Comparison of ENCODE assay signal across 15 cellular contexts in the genomic region with DNA sequence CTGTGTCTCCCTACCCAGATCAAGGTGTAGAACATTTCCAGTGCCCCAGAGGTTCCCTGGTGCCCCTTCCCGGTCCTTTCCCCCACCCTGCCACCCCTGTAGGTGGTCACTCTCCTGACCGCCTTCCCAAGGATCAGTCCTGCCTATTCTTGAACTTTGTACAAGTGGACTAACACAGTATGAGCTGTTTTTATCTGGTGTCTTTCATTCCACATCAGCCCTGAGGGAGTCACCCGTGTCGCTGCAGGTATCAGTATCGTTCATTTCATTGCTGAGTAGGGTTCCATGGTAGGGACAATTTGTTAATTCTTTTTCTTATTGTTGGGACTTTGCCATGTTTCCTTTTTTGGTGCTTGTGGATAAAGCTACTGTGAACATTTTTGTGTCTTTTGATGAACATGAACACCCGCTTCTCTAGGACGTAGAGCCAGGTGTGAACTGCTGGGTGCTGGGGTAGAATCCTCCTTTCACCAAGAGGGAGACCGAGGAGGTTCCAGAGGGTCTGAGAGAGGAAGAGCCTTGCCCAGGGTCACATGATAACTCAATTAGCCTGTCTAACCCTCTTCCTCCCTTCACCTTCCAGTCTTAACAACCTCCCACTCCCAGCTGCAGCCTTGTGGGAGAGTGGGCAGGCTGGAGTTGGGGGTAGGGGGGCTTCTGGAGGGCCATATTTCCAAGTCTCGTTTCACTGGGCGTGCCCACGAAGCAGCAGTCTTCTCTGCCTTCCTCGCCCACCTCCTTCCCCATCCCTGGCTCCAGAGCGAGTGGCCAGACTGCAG. TPM values are rescaled to one million over a fixed set of nuclear protein-coding genes. Genes with fewer than 3 reads are reported as not detected.
DNase-seq lines count a peak whose midpoint lies in the region; ATAC-seq and TF ChIP-seq lines count a peak whose summit lies in the region.
"Had no signal": no experiment of that assay in that cellular context is flagged by ENCODE, and none has a peak within 500 bp of the region (broad histone marks: within the 10 kb centered on the region; RNA-seq: fewer than 3 reads in every experiment).

No MANE protein-coding gene starts in this region.

- DNase-seq in H9 (no peak), OCI-LY7 (ENCODE audit: low spot score) (no peak), endothelial cell (ENCODE audit: low spot score) (no peak), upper lobe of left lung (no peak), thyroid gland (no peak), PC-3 (no peak), EL (no peak)
- DNase-seq: Caco-2; CD4-positive, CD25-positive, alpha-beta regulatory T cell; HCEC 1CT; NCI-H1436 treated with DMSO at 0.1 percent for 48 hours; NCI-H2081; NCI-H524; Peyer's patch had no signal

- BruUV-seq in OCI-LY7 (replicated peaks; lab: Mats Ljungman, UMichigan) = no TSS peak
- BruUV-seq in PC-3 (replicated peaks; lab: Mats Ljungman, UMichigan) = no TSS peak

- H3K23ac ChIP-seq in H9 (ENCODE audit: insufficient read length, low read depth, low read length) = no peak overlapping the region

- no peaks in the 10 kb centered on the region for H3K9me3 ChIP-seq in H9 (ENCODE audit: control insufficient read depth, low read depth, low read length)
- H3K9me3 ChIP-seq in OCI-LY7 (ENCODE audit: low read length) = no peaks in the 10 kb centered on the region
- no peaks in the 10 kb centered on the region for H3K9me3 ChIP-seq in upper lobe of left lung
- no peaks in the 10 kb centered on the region for H3K9me3 ChIP-seq in thyroid gland
- no peaks in the 10 kb centered on the region for H3K9me3 ChIP-seq in PC-3 (ENCODE audit: low read length)
- H3K9me3 ChIP-seq: Caco-2, Peyer's patch had no signal

- peak overlapping the region; percentile 65 to 84 (median 82); a peak in 4 of 7 replicates for H3K27ac Mint-ChIP-seq in H9
- peak overlapping the region; percentile 30 for H3K27ac Mint-ChIP-seq in endothelial cell (ENCODE audit: unreplicated experiment)

- no peaks in the 10 kb centered on the region for H3F3A ChIP-seq in PC-3 (ENCODE audit: low read length, unreplicated experiment)

- H3K27me3 ChIP-seq in H9 (ENCODE audit: insufficient read depth, low read length) (no peaks in the 10 kb centered on the region), upper lobe of left lung (no peaks in the 10 kb centered on the region), thyroid gland (no peaks in the 10 kb centered on the region), PC-3 (ENCODE audit: low read length) (0 out of 2 replicates have a peak, but pooled peaks cover 7% of the 10 kb centered on the region)
- H3K27me3 ChIP-seq: Peyer's patch had no signal

- intact Hi-C loops in OCI-LY7 (cut with micrococcal nuclease; ENCODE audit: unreplicated experiment) (no loop called here), thyroid gland (cut with DNase I) (no loop called here), PC-3 (cut with micrococcal nuclease) (no loop called here)

- peaks cover 3% of the 10 kb centered on the region for H4K20me1 ChIP-seq in H9 (ENCODE audit: control insufficient read depth, insufficient read depth, insufficient read length)
- H4K20me1 ChIP-seq in OCI-LY7 (ENCODE audit: insufficient read depth, low read length) = no peaks in the 10 kb centered on the region
- H4K20me1 ChIP-seq in PC-3 (ENCODE audit: low read length) = no peaks in the 10 kb centered on the region

- no peak overlapping the region for H3K56ac ChIP-seq in H9 (ENCODE audit: insufficient read length, low read depth, low read length)

- H3K4me2 ChIP-seq in H9 (ENCODE audit: insufficient read depth, insufficient read length, low read length) (no peak overlapping the region), OCI-LY7 (ENCODE audit: low read length) (peak overlapping the region; percentile 95), PC-3 (ENCODE audit: low read length) (no peak overlapping the region)

- no peak overlapping the region for H3K4me3 Mint-ChIP-seq in H9
- peak overlapping the region; percentile 62 for H3K4me3 Mint-ChIP-seq in endothelial cell (ENCODE audit: unreplicated experiment)
- H3K4me3 Mint-ChIP-seq: CD4-positive, CD25-positive, alpha-beta regulatory T cell had no signal

- H3K36me3 ChIP-seq in OCI-LY7 (ENCODE audit: insufficient read depth, low read length) (peaks cover 45% of the 10 kb centered on the region), upper lobe of left lung (no peaks in the 10 kb centered on the region), thyroid gland (no peaks in the 10 kb centered on the region), PC-3 (ENCODE audit: low read depth, low read length) (no peaks in the 10 kb centered on the region)
- H3K36me3 ChIP-seq: Peyer's patch had no signal

- ATAC-seq in upper lobe of left lung (ENCODE audit: low FRiP score in 2 of 2) (no peak), PC-3 (no peak)
- ATAC-seq: Right ventricle myocardium inferior had no signal

- H2BK15ac ChIP-seq in H9 (ENCODE audit: low read depth, low read length) = no peak overlapping the region

- H2BK12ac ChIP-seq in H9 (ENCODE audit: insufficient read length, low read depth, low read length) = no peak overlapping the region

- H3K27me3 Mint-ChIP-seq in H9 (ENCODE audit: low read depth) = no peaks in the 10 kb centered on the region
- H3K27me3 Mint-ChIP-seq in endothelial cell (ENCODE audit: unreplicated experiment) = peaks cover 13% of the 10 kb centered on the region

- H2BK20ac ChIP-seq in H9 (ENCODE audit: low read depth, low read length, poor library complexity, severe bottlenecking) = no peak overlapping the region

- no peaks in the 10 kb centered on the region for H3K23me2 ChIP-seq in H9 (ENCODE audit: insufficient read length, low read depth, low read length, poor library complexity, severe bottlenecking)

- H4K91ac ChIP-seq in H9 (ENCODE audit: insufficient read length, low read depth, low read length) = no peak overlapping the region

- no peak overlapping the region for H4K8ac ChIP-seq in H9 (replicated peaks; ENCODE audit: insufficient read length, low read depth, low read length)

- H3K36me3 Mint-ChIP-seq in H9 (ENCODE audit: insufficient read depth in 1 of 3, low read depth in 3 of 3) (no peaks in the 10 kb centered on the region), endothelial cell (ENCODE audit: low read depth, unreplicated experiment) (peaks cover 47% of the 10 kb centered on the region)

- H3K14ac ChIP-seq in H9 (ENCODE audit: insufficient read depth, low read length) = peak overlapping the region; percentile 18; the same call in 1 of the 2 replicates

- H3K18ac ChIP-seq in H9 (ENCODE audit: insufficient read length, low read depth, low read length) = peak overlapping the region; percentile 30

- no peak overlapping the region for H2AK5ac ChIP-seq in H9 (ENCODE audit: insufficient read length, low read length)

- H3K9me2 ChIP-seq in OCI-LY7 (ENCODE audit: insufficient read depth, low read length) (no peaks in the 10 kb centered on the region), PC-3 (replicated peaks; ENCODE audit: low read length) (no peaks in the 10 kb centered on the region)

- CTCF ChIA-PET in OCI-LY7 (lab: Charles Lee; ENCODE audit: unreplicated experiment) = interaction anchor here (0.9 kb wide), 1 partner anchor 35 kb away, joined by 3 read pairs; no protein-coding TSS in a partner anchor
- CTCF ChIA-PET in PC-3 (lab: Charles Lee) = no interaction called here

- H3K4me3 ChIP-seq in OCI-LY7 (ENCODE audit: low read depth, low read length, poor library complexity, severe bottlenecking) = peak overlapping the region; percentile 14
- H3K4me3 ChIP-seq in upper lobe of left lung = no peak overlapping the region
- H3K4me3 ChIP-seq in thyroid gland (replicated peaks in 1 of 3) = no peak overlapping the region
- H3K4me3 ChIP-seq in PC-3 (ENCODE audit: low read length) = no peak overlapping the region
- H3K4me3 ChIP-seq: Peyer's patch had no signal

- no peak overlapping the region for H2BK120ac ChIP-seq in H9 (ENCODE audit: low read depth, low read length, poor library complexity, severe bottlenecking)

- H2AFZ ChIP-seq in H9 (ENCODE audit: low read length) = no peak overlapping the region
- no peak overlapping the region for H2AFZ ChIP-seq in OCI-LY7 (ENCODE audit: low read length)
- H2AFZ ChIP-seq in PC-3 (ENCODE audit: low read length) = no peak overlapping the region

- POLR2A ChIA-PET in OCI-LY7 (lab: Charles Lee) (interaction anchor here (1.0 to 5.1 kb wide), 3 partner anchors 8 to 18 kb away, joined by 4 to 35 read pairs (median 17); partner anchors contain the start of gene PALD1), PC-3 (lab: Charles Lee; ENCODE audit: unreplicated experiment) (no interaction called here)

- no peak overlapping the region for H2BK5ac ChIP-seq in H9 (ENCODE audit: insufficient read length, low read length)

- no peak for TF ChIP-seq EP300 in upper lobe of left lung (IDR thresholded peaks at IDR 0.05)

- WGBS in H9 (ENCODE audit: extremely low coverage, insufficient read length, low lambda C conversion rate) = no CpG with 5 or more reads among the region's 13 CpGs
- WGBS in upper lobe of left lung, 2 donors = 85 to 86% methylated on average over 13 of the region's 13 CpGs
- 86% methylated on average over 13 of the region's 13 CpGs for WGBS in thyroid gland, 2 donors

- no peak overlapping the region for H3K27ac ChIP-seq in H9 (ENCODE audit: insufficient read length, low read depth, low read length)
- H3K27ac ChIP-seq in OCI-LY7 (ENCODE audit: low read depth, low read length, poor library complexity, severe bottlenecking) = peak overlapping the region; percentile 98
- peak overlapping the region; percentile 35 to 90 (median 81) for H3K27ac ChIP-seq in upper lobe of left lung
- H3K27ac ChIP-seq in thyroid gland = no peak overlapping the region
- no peak overlapping the region for H3K27ac ChIP-seq in PC-3 (ENCODE audit: low read length)

- H3K4me1 Mint-ChIP-seq in H9 (peaks cover 31 to 44% of the 10 kb centered on the region in 2 experiments), endothelial cell (ENCODE audit: unreplicated experiment) (peaks cover 97% of the 10 kb centered on the region)

- no peak for TF ChIP-seq POLR2A in upper lobe of left lung (IDR thresholded peaks at IDR 0.05)
- TF ChIP-seq POLR2A in thyroid gland (IDR thresholded peaks at IDR 0.05) = no peak

- no peak overlapping the region for H3K4ac ChIP-seq in H9 (ENCODE audit: low read depth, low read length)

- H3T11ph ChIP-seq in H9 (ENCODE audit: low read length) = no peak overlapping the region

- no peak overlapping the region for H3K9ac ChIP-seq in H9 (ENCODE audit: extremely low read depth, insufficient read length, low read length)
- no peak overlapping the region for H3K9ac ChIP-seq in PC-3 (ENCODE audit: low read length)

- peaks cover 10% of the 10 kb centered on the region; the same call in 1 of the 2 replicates for H3K79me2 ChIP-seq in H9 (ENCODE audit: insufficient read depth, low read length)
- peaks cover 92% of the 10 kb centered on the region for H3K79me2 ChIP-seq in OCI-LY7 (ENCODE audit: insufficient read depth, low read depth, low read length)
- H3K79me2 ChIP-seq in PC-3 (ENCODE audit: low read length) = no peaks in the 10 kb centered on the region

- H3K9me3 Mint-ChIP-seq in H9 = no peaks in the 10 kb centered on the region
- H3K9me3 Mint-ChIP-seq in endothelial cell (ENCODE audit: unreplicated experiment) = no peaks in the 10 kb centered on the region
- H3K9me3 Mint-ChIP-seq: CD4-positive, CD25-positive, alpha-beta regulatory T cell had no signal

- H3K79me1 ChIP-seq in H9 (ENCODE audit: insufficient read depth, low read depth, low read length, poor library complexity, severe bottlenecking) = no peaks in the 10 kb centered on the region

- H3K4me1 ChIP-seq in H9 (ENCODE audit: insufficient read depth, low read length) (peaks cover 11% of the 10 kb centered on the region), OCI-LY7 (ENCODE audit: insufficient read depth, low read length, poor library complexity, severe bottlenecking) (peaks cover 99% of the 10 kb centered on the region), upper lobe of left lung (peaks cover 75 to 89% (median 85%) of the 10 kb centered on the region in 4 donors), thyroid gland (peaks cover 0 to 15% of the 10 kb centered on the region in 2 donors), PC-3 (ENCODE audit: insufficient read depth, low read length) (no peaks in the 10 kb centered on the region)
- H3K4me1 ChIP-seq: Caco-2 had no signal

- H4K5ac ChIP-seq in H9 (ENCODE audit: insufficient read length, low read depth, low read length) = no peak overlapping the region

- TF ChIP-seq CTCF in H9 (conservative IDR thresholded peaks at IDR 0.05) = no peak
- no peak for TF ChIP-seq CTCF in OCI-LY7 (conservative IDR thresholded peaks at IDR 0.05; ENCODE audit: low read length)
- TF ChIP-seq CTCF in endothelial cell (IDR thresholded peaks at IDR 0.05; ENCODE audit: unreplicated experiment) = no peak
- TF ChIP-seq CTCF in upper lobe of left lung (IDR thresholded peaks at IDR 0.05) = no peak
- TF ChIP-seq CTCF in thyroid gland (IDR thresholded peaks at IDR 0.05) = no peak
- TF ChIP-seq CTCF in PC-3 (conservative IDR thresholded peaks at IDR 0.05; ENCODE audit: low read depth, low read length) = no peak

RNA-seq across cellular contexts. Expression of gene PALD1, which starts 18.0 kb away (rescaled TPM):
- total RNA-seq in H9 (2021) = 21.1 and 21.6 TPM in 2 replicates
- total RNA-seq in OCI-LY7 (2014; rRNA removed; shearing (Covaris generic)) = 41.6 and 52.7 TPM in 2 replicates
- 54.5 and 66.7 TPM in 2 replicates for total RNA-seq in OCI-LY7 (2022)
- 166 TPM for total RNA-seq in endothelial cell (ENCODE audit: unreplicated experiment)
- total RNA-seq in upper lobe of left lung = 10 to 100 TPM in 5 of 6 donors, 1 to 10 TPM in 1; 8.9 to 25.4 (median 13.4) TPM
- total RNA-seq in thyroid gland = 10 to 100 TPM; 10.7 to 28.2 (median 14.0) TPM
- 0.46 and 0.80 TPM in 2 replicates for total RNA-seq in PC-3 (2014; rRNA removed)
- total RNA-seq: CD4-positive, CD25-positive, alpha-beta regulatory T cell had no signal

RNA-seq across cellular contexts. Expression of gene NODAL, which starts 55.0 kb away (rescaled TPM):
- total RNA-seq in H9 (2021) = 80.7 and 84.7 TPM in 2 replicates
- not detected in 2 replicates for total RNA-seq in OCI-LY7 (2014; rRNA removed; shearing (Covaris generic))
- total RNA-seq in OCI-LY7 (2022) = not detected in 2 replicates
- total RNA-seq in endothelial cell (ENCODE audit: unreplicated experiment) = 1.5 TPM
- not detected for total RNA-seq in upper lobe of left lung
- not detected for total RNA-seq in thyroid gland
- not detected in 2 replicates for total RNA-seq in PC-3 (2014; rRNA removed)
- total RNA-seq: CD4-positive, CD25-positive, alpha-beta regulatory T cell; Peyer's patch; Right ventricle myocardium inferior had no signal

Comparison
In these comparisons a context has a peak if more than half of its experiments do, and no peak if none do; other contexts are left out.
1. H3K27ac ChIP-seq: peak in OCI-LY7 (single experiment) and upper lobe of left lung (4 of 4); none in H9 (single experiment), thyroid gland (0 of 3) and PC-3 (single experiment).
2. RNA of gene NODAL, which starts 55.0 kb away (total RNA-seq): 80.7 to 84.7 TPM in H9; 1.5 TPM in endothelial cell (single experiment), not detected in OCI-LY7, not detected in upper lobe of left lung, not detected in thyroid gland and not detected in PC-3; every median in the first group is over 10 times any median in the second.